Comparison of ENCODE assay signal across 30 cellular contexts in the genomic region with DNA sequence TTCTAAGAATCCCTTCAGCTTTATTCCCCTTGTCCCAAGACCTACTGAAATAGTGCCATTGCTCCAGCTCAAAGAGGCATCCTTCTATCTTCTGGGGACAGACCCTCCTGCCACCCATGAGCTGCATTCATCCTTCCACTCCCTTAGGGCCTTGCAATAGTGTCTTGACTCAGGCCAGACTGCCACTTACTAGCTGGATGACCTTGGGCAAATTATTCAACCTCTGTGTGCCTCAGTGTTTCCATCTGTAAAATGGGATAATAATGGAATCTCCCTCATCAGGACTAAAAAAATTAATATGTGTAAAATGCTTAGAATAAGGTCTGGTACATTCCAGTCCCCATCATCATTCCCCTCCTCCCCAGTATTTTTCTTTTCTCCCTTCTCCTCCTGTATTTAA. TPM values are rescaled to one million over a fixed set of nuclear protein-coding genes. Genes with fewer than 3 reads are reported as not detected.
"Had no signal": no experiment of that assay in that cellular context is flagged by ENCODE, and none has a peak within 500 bp of the region (broad histone marks: within the 10 kb centered on the region; RNA-seq: fewer than 3 reads in every experiment).

No MANE protein-coding gene starts in this region.

- H3K27me3 ChIP-seq: pancreas, sigmoid colon, spleen, suprapubic skin, tibial artery, upper lobe of right lung had no signal

- H3K36me3 Mint-ChIP-seq: natural killer cell; stimulated activated effector memory CD8-positive, alpha-beta T cell treated with anti-CD3 and anti-CD28 coated beads, Interleukin-12 subunit alpha, Interleukin-12 subunit beta, amount 100 ng/mL, for 72 hours had no signal

- H3K27ac ChIP-seq: lower lobe of right lung, pancreas, prostate gland, sigmoid colon, spleen, suprapubic skin, thoracic aorta, tibial artery, upper lobe of right lung had no signal

- H3K27ac Mint-ChIP-seq: natural killer cell; nephron progenitor cell; stimulated activated effector memory CD8-positive, alpha-beta T cell treated with anti-CD3 and anti-CD28 coated beads, Interleukin-12 subunit alpha, Interleukin-12 subunit beta, amount 100 ng/mL, for 72 hours; stimulated activated naive CD8-positive, alpha-beta T cell treated with anti-CD3 and anti-CD28 coated beads, Interleukin-15, Interleukin-2, amounts not matched to agents 100 ng/mL and 50 ng/mL, for 24 hours had no signal

- FAIRE-seq: keratinocyte, pancreas, small intestine, urothelium cell line had no signal

- H3K4me1 ChIP-seq: tibial artery had no signal

- DNase-seq: hippocampal formation; kidney glomerular epithelial cell; left cardiac atrium; lower lobe of right lung; mammary epithelial cell; mesenchymal stem cell; naive B cell; natural killer cell; nephron progenitor cell; nucleus accumbens; pancreas; posterior cingulate gyrus; retina; right cardiac atrium; sigmoid colon; small intestine; spleen; stimulated activated CD4-positive, alpha-beta T cell treated with anti-CD3 and anti-CD28 coated beads, Interleukin-4, amount 100 ng/mL, for 24 hours; stimulated activated naive CD4-positive, alpha-beta T cell; tibial artery; trophoblast cell; upper lobe of right lung had no signal

- H3K36me3 ChIP-seq: pancreas, prostate gland, thoracic aorta, upper lobe of right lung had no signal

- H3K4me3 Mint-ChIP-seq: natural killer cell; nephron progenitor cell; stimulated activated effector memory CD8-positive, alpha-beta T cell treated with anti-CD3 and anti-CD28 coated beads, Interleukin-12 subunit alpha, Interleukin-12 subunit beta, amount 100 ng/mL, for 72 hours; stimulated activated naive CD8-positive, alpha-beta T cell treated with anti-CD3 and anti-CD28 coated beads, Interleukin-15, Interleukin-2, amounts not matched to agents 100 ng/mL and 50 ng/mL, for 24 hours had no signal

- H3K9me3 Mint-ChIP-seq: naive B cell; natural killer cell; nephron progenitor cell; stimulated activated effector memory CD8-positive, alpha-beta T cell treated with anti-CD3 and anti-CD28 coated beads, Interleukin-12 subunit alpha, Interleukin-12 subunit beta, amount 100 ng/mL, for 72 hours; stimulated activated naive CD8-positive, alpha-beta T cell treated with anti-CD3 and anti-CD28 coated beads, Interleukin-15, Interleukin-2, amounts not matched to agents 100 ng/mL and 50 ng/mL, for 24 hours had no signal

- H3K27me3 Mint-ChIP-seq: naive B cell; stimulated activated naive CD8-positive, alpha-beta T cell treated with anti-CD3 and anti-CD28 coated beads, Interleukin-15, Interleukin-2, amounts not matched to agents 100 ng/mL and 50 ng/mL, for 24 hours had no signal

- H3K9me3 ChIP-seq: lower lobe of right lung, pancreas, prostate gland, sigmoid colon, spleen, suprapubic skin, thoracic aorta, tibial artery, upper lobe of right lung had no signal

- H3K4me3 ChIP-seq: lower lobe of right lung, pancreas, prostate gland, sigmoid colon, spleen, suprapubic skin, thoracic aorta, tibial artery, upper lobe of right lung had no signal

RNA-seq across cellular contexts. Expression of gene OXER1, which starts 5.6 kb away (rescaled TPM):
- total RNA-seq: osteoblast had no signal
- polyA plus RNA-seq: keratinocyte, mammary epithelial cell had no signal

RNA-seq across cellular contexts. Expression of gene HAAO, which starts 34.0 kb away (rescaled TPM):
- polyA plus RNA-seq: mammary epithelial cell had no signal
